ENCODE assay signal across 10 cellular contexts in genomic region chr1:61183471-61184034, GRCh38.
DNase-seq lines count a peak whose midpoint lies in the region; FAIRE-seq and TF ChIP-seq lines count a peak whose summit lies in the region.
"Had no signal": no experiment of that assay in that cellular context is flagged by ENCODE, and none has a peak within 500 bp of the region (broad histone marks: within the 10 kb centered on the region; RNA-seq: fewer than 3 reads in every experiment).

No MANE protein-coding gene starts in this region.

- peak overlapping the region; percentile 6 to 83 for H3K27ac ChIP-seq in ovary

- intact Hi-C loops in ovary (cut with DNase I): loop anchor here in 3 of 4 donors (5.0 to 10.0 kb wide), 3 partner anchors 51 to 101 kb away; partner anchors contain the start of gene NFIA (in 3 of the 3)
- intact Hi-C loops in activated T-helper 1 cell treated with anti-CD3 and anti-CD28 coated beads, Interleukin-12 subunit alpha, Interleukin-12 subunit beta, Interleukin-2, Interleukin-4 antibody, amounts not matched to agents 30 ng/mL and 10 ng/mL and 1 ng/mL, durations not matched to agents 14 hours and 24 hours and 36 hours (cut with micrococcal nuclease): no loop called here

- TF ChIP-seq EP300 in ovary (IDR thresholded peaks at IDR 0.05): no peak

- FAIRE-seq in RCC 7860 (lab: Jason Lieb, UNC): no peak

- H3K4me1 ChIP-seq in ovary (ENCODE audit: insufficient read depth): peaks cover 10% of the 10 kb centered on the region

- no peaks in the 10 kb centered on the region for H3K36me3 ChIP-seq in ovary

- H3K36me3 Mint-ChIP-seq in activated T-helper 1 cell treated with anti-CD3 and anti-CD28 coated beads, Interleukin-12 subunit alpha, Interleukin-12 subunit beta, Interleukin-2, Interleukin-4 antibody, amounts not matched to agents 30 ng/mL and 10 ng/mL and 1 ng/mL, durations not matched to agents 14 hours and 24 hours and 36 hours (ENCODE audit: low read depth): no peaks in the 10 kb centered on the region
- H3K36me3 Mint-ChIP-seq: CD4-positive, CD25-positive, alpha-beta regulatory T cell had no signal

- H3K4me3 Mint-ChIP-seq in activated T-helper 1 cell treated with anti-CD3 and anti-CD28 coated beads, Interleukin-12 subunit alpha, Interleukin-12 subunit beta, Interleukin-2, Interleukin-4 antibody, amounts not matched to agents 30 ng/mL and 10 ng/mL and 1 ng/mL, durations not matched to agents 14 hours and 24 hours and 36 hours: no peak overlapping the region
- H3K4me3 Mint-ChIP-seq: activated CD4-positive, alpha-beta T cell treated with anti-CD3 and anti-CD28 coated beads, Interleukin-2, amount 10 ng/mL, durations not matched to agents 24 days and 14 days; CD4-positive, CD25-positive, alpha-beta regulatory T cell had no signal

- H3K27ac Mint-ChIP-seq in activated T-helper 1 cell treated with anti-CD3 and anti-CD28 coated beads, Interleukin-12 subunit alpha, Interleukin-12 subunit beta, Interleukin-2, Interleukin-4 antibody, amounts not matched to agents 30 ng/mL and 10 ng/mL and 1 ng/mL, durations not matched to agents 14 hours and 24 hours and 36 hours: no peak overlapping the region
- H3K27ac Mint-ChIP-seq: activated CD4-positive, alpha-beta T cell treated with anti-CD3 and anti-CD28 coated beads, Interleukin-2, amount 10 ng/mL, durations not matched to agents 24 days and 14 days; CD4-positive, CD25-positive, alpha-beta regulatory T cell had no signal

- DNase-seq in AG20443 (ENCODE audit: low spot score) (peak; percentile 14), SHP77 treated with DMSO at 0.1 percent for 48 hours (lab: John Stamatoyannopoulos, UW) (peak; percentile 49), fibroblast of the conjunctiva (ENCODE audit: low read depth) (peak; percentile 62), ovary (peak; percentile 31 to 66 (median 55)), COLO829 (ENCODE audit: low spot score) (no peak), NOMO-1 treated with dmso at 0.1 percent for 144 hours (lab: John Stamatoyannopoulos, UW; ENCODE audit: unreplicated experiment) (no peak), RCC 7860 (ENCODE audit: low spot score) (no peak)
- DNase-seq in activated T-helper 1 cell treated with anti-CD3 and anti-CD28 coated beads, Interleukin-12 subunit alpha, Interleukin-12 subunit beta, Interleukin-2, Interleukin-4 antibody, amounts not matched to agents 30 ng/mL and 10 ng/mL and 1 ng/mL, durations not matched to agents 14 hours and 24 hours and 36 hours (ENCODE audit: low spot score): no peak
- DNase-seq: activated CD4-positive, alpha-beta T cell treated with anti-CD3 and anti-CD28 coated beads, Interleukin-2, amount 10 ng/mL, durations not matched to agents 24 days and 14 days; CD4-positive, CD25-positive, alpha-beta regulatory T cell had no signal

- peak overlapping the region; percentile 31 for H3K4me3 ChIP-seq in ovary

- H3K27me3 Mint-ChIP-seq in activated T-helper 1 cell treated with anti-CD3 and anti-CD28 coated beads, Interleukin-12 subunit alpha, Interleukin-12 subunit beta, Interleukin-2, Interleukin-4 antibody, amounts not matched to agents 30 ng/mL and 10 ng/mL and 1 ng/mL, durations not matched to agents 14 hours and 24 hours and 36 hours (ENCODE audit: insufficient read depth): peaks cover 1% of the 10 kb centered on the region

- no peaks in the 10 kb centered on the region for H3K4me1 Mint-ChIP-seq in activated T-helper 1 cell treated with anti-CD3 and anti-CD28 coated beads, Interleukin-12 subunit alpha, Interleukin-12 subunit beta, Interleukin-2, Interleukin-4 antibody, amounts not matched to agents 30 ng/mL and 10 ng/mL and 1 ng/mL, durations not matched to agents 14 hours and 24 hours and 36 hours (ENCODE audit: low read depth)
- H3K4me1 Mint-ChIP-seq: activated CD4-positive, alpha-beta T cell treated with anti-CD3 and anti-CD28 coated beads, Interleukin-2, amount 10 ng/mL, durations not matched to agents 24 days and 14 days; CD4-positive, CD25-positive, alpha-beta regulatory T cell had no signal

- TF ChIP-seq POLR2A in ovary (IDR thresholded peaks at IDR 0.05): no peak

- no peaks in the 10 kb centered on the region for H3K9me3 ChIP-seq in ovary

- WGBS in ovary, 3 donors: 8 to 13% (median 10%) methylated on average over 8 of the region's 8 CpGs

- no peak for TF ChIP-seq CTCF in ovary (IDR thresholded peaks at IDR 0.05)

- no peaks in the 10 kb centered on the region for H3K9me3 Mint-ChIP-seq in activated T-helper 1 cell treated with anti-CD3 and anti-CD28 coated beads, Interleukin-12 subunit alpha, Interleukin-12 subunit beta, Interleukin-2, Interleukin-4 antibody, amounts not matched to agents 30 ng/mL and 10 ng/mL and 1 ng/mL, durations not matched to agents 14 hours and 24 hours and 36 hours
- H3K9me3 Mint-ChIP-seq: activated CD4-positive, alpha-beta T cell treated with anti-CD3 and anti-CD28 coated beads, Interleukin-2, amount 10 ng/mL, durations not matched to agents 24 days and 14 days; CD4-positive, CD25-positive, alpha-beta regulatory T cell had no signal

- H3K27me3 ChIP-seq in ovary: no peaks in the 10 kb centered on the region

Comparison
In these comparisons a context has a peak if more than half of its experiments do, and no peak if none do; other contexts are left out.
1. DNase-seq: peak in AG20443 (single experiment), SHP77 treated with DMSO at 0.1 percent for 48 hours (single experiment), fibroblast of the conjunctiva (single experiment) and ovary (5 of 5); none in COLO829 (single experiment), NOMO-1 treated with dmso at 0.1 percent for 144 hours (single experiment), activated T-helper 1 cell treated with anti-CD3 and anti-CD28 coated beads, Interleukin-12 subunit alpha, Interleukin-12 subunit beta, Interleukin-2, Interleukin-4 antibody, amounts not matched to agents 30 ng/mL and 10 ng/mL and 1 ng/mL, durations not matched to agents 14 hours and 24 hours and 36 hours (single experiment) and RCC 7860 (single experiment).